Comparison of ENCODE assay signal across 1 cellular context in genomic region chr10:135601-136464, GRCh38.
TF ChIP-seq lines count a peak whose summit lies in the region.

No MANE protein-coding gene starts in this region.

TF ChIP-seq in K562, 482 proteins besides CTCF, POLR2A, EP300 and RAD21 (continued from another document and continues in another):
- TF ChIP-seq ZBTB9 (CRISPR knock-in tag; IDR thresholded peaks at IDR 0.05) (no peak), U2AF2 (optimal IDR thresholded peaks at IDR 0.05; ENCODE audit: low read depth, low read length) (no peak), UBTF (IDR thresholded peaks at IDR 0.05; ENCODE audit: borderline replicate concordance in 1 of 2, low read depth in 2 of 2, low read length in 2 of 2) (peak; percentile 99 to 100), TOE1 (IDR thresholded peaks at IDR 0.05; ENCODE audit: borderline replicate concordance) (no peak), TOE1 (CRISPR knock-in tag; IDR thresholded peaks at IDR 0.05; ENCODE audit: borderline replicate concordance, low read depth) (no peak), MED1 (CRISPR knock-in tag; IDR thresholded peaks at IDR 0.05; ENCODE audit: borderline replicate concordance) (no peak), ZNF347 (CRISPR knock-in tag; IDR thresholded peaks at IDR 0.05; ENCODE audit: low read depth) (no peak), THRAP3 (IDR thresholded peaks at IDR 0.05; ENCODE audit: borderline replicate concordance) (no peak), FOXJ2 (tag; IDR thresholded peaks at IDR 0.05) (no peak), HCFC1 (IDR thresholded peaks at IDR 0.05; ENCODE audit: low read depth, low read length) (no peak), HMG20B (CRISPR knock-in tag; IDR thresholded peaks at IDR 0.05) (no peak), ZNF830 (CRISPR knock-in tag; IDR thresholded peaks at IDR 0.05) (no peak), MXD1 (CRISPR knock-in tag; IDR thresholded peaks at IDR 0.05; ENCODE audit: borderline replicate concordance, poor library complexity, severe bottlenecking) (no peak), POLR2B (IDR thresholded peaks at IDR 0.05; ENCODE audit: low read depth, partially characterized antibody) (no peak), KDM1A (IDR thresholded peaks at IDR 0.05) (peak in 1 of 2 experiments; percentile 86; a peak in 1 of 4 replicates), AFF4 (CRISPR knock-in tag; IDR thresholded peaks at IDR 0.05) (0 out of 2 replicates have a peak, but pooled peaks have one; percentile 36), HNRNPH1 (optimal IDR thresholded peaks at IDR 0.05; ENCODE audit: low read depth, low read length) (no peak), ZNF212 (CRISPR knock-in tag; IDR thresholded peaks at IDR 0.05) (no peak), FOXA1 (IDR thresholded peaks at IDR 0.05; ENCODE audit: borderline replicate concordance) (no peak), HEY1 (CRISPR knock-in tag; IDR thresholded peaks at IDR 0.05; ENCODE audit: borderline replicate concordance) (no peak), ZNF583 (CRISPR knock-in tag; IDR thresholded peaks at IDR 0.05) (no peak), SAFB (IDR thresholded peaks at IDR 0.05; ENCODE audit: borderline replicate concordance, low read depth, low read length) (no peak), FUS (optimal IDR thresholded peaks at IDR 0.05; ENCODE audit: low read depth, low read length) (no peak), ZNF436 (CRISPR knock-in tag; IDR thresholded peaks at IDR 0.05) (no peak), ZNF146 (CRISPR knock-in tag; IDR thresholded peaks at IDR 0.05; ENCODE audit: unreplicated experiment) (no peak), ZFP36 (IDR thresholded peaks at IDR 0.05; ENCODE audit: low read depth, low read length, partially characterized antibody) (no peak), SRSF9 (IDR thresholded peaks at IDR 0.05; ENCODE audit: borderline replicate concordance, low read depth, low read length) (no peak), SETDB1 (IDR thresholded peaks at IDR 0.05; ENCODE audit: low read length) (no peak), IRF2 (CRISPR knock-in tag; IDR thresholded peaks at IDR 0.05) (0 out of 2 replicates have a peak, but pooled peaks have one; percentile 65), YY1 (IDR thresholded peaks at IDR 0.05; ENCODE audit: borderline replicate concordance in 1 of 3, control insufficient read depth in 1 of 3, extremely low read depth in 1 of 3, insufficient read depth in 3 of 3, insufficient read length in 1 of 3, insufficient replicate concordance in 2 of 3, low read depth in 1 of 3, low read length in 2 of 3) (peak in 1 of 3 experiments; percentile 11), HIVEP1 (CRISPR knock-in tag; IDR thresholded peaks at IDR 0.05) (no peak), FOXO4 (CRISPR knock-in tag; IDR thresholded peaks at IDR 0.05) (no peak), SUPT5H (IDR thresholded peaks at IDR 0.05) (no peak), GATAD2A (IDR thresholded peaks at IDR 0.05) (no peak), MYBL2 (IDR thresholded peaks at IDR 0.05; ENCODE audit: low read depth) (no peak), MYBL2 (CRISPR knock-in tag; IDR thresholded peaks at IDR 0.05; ENCODE audit: borderline replicate concordance) (no peak), FIP1L1 (IDR thresholded peaks at IDR 0.05; ENCODE audit: low read depth, low read length, poor library complexity, severe bottlenecking) (peak; percentile 49), ZNF778 (CRISPR knock-in tag; IDR thresholded peaks at IDR 0.05) (no peak), ZNF740 (CRISPR knock-in tag; IDR thresholded peaks at IDR 0.05) (peak; percentile 74; the same call in 1 of the 2 replicates), ZNF740 (tag; IDR thresholded peaks at IDR 0.05) (no peak; a peak in 1 of 4 replicates), ZNF197 (CRISPR knock-in tag; IDR thresholded peaks at IDR 0.05; ENCODE audit: low read depth) (no peak), NCOR1 (IDR thresholded peaks at IDR 0.05) (no peak), HMGXB4 (CRISPR knock-in tag; IDR thresholded peaks at IDR 0.05) (peak; percentile 95), EHMT2 (IDR thresholded peaks at IDR 0.05) (no peak), SRF (CRISPR knock-in tag; IDR thresholded peaks at IDR 0.05) (no peak), MTA1 (IDR thresholded peaks at IDR 0.05; ENCODE audit: borderline replicate concordance) (no peak), ZNF717 (CRISPR knock-in tag; IDR thresholded peaks at IDR 0.05) (no peak), USF2 (CRISPR knock-in tag; IDR thresholded peaks at IDR 0.05) (no peak), PCBP2 (IDR thresholded peaks at IDR 0.05; ENCODE audit: low read depth, low read length, poor library complexity, severe bottlenecking) (no peak), ZNF175 (CRISPR knock-in tag; IDR thresholded peaks at IDR 0.05; ENCODE audit: low read depth) (no peak), RNF219 (CRISPR knock-in tag; IDR thresholded peaks at IDR 0.05) (no peak), BACH1 (tag; IDR thresholded peaks at IDR 0.05) (no peak), ZNF780A (CRISPR knock-in tag; IDR thresholded peaks at IDR 0.05) (no peak), ZBTB7A (IDR thresholded peaks at IDR 0.05; ENCODE audit: borderline replicate concordance, control insufficient read depth, low read depth, low read length) (no peak), MLLT1 (IDR thresholded peaks at IDR 0.05) (no peak)
